Comparison of ENCODE assay signal across 2 cellular contexts in genomic region chr7:1448958-1449357, GRCh38.
TF ChIP-seq lines count a peak whose summit lies in the region.

No MANE protein-coding gene starts in this region.

TF ChIP-seq in SK-N-SH, 30 proteins besides CTCF, POLR2A, EP300 and RAD21 (continued from another document):
- TF ChIP-seq, protein P1, sequence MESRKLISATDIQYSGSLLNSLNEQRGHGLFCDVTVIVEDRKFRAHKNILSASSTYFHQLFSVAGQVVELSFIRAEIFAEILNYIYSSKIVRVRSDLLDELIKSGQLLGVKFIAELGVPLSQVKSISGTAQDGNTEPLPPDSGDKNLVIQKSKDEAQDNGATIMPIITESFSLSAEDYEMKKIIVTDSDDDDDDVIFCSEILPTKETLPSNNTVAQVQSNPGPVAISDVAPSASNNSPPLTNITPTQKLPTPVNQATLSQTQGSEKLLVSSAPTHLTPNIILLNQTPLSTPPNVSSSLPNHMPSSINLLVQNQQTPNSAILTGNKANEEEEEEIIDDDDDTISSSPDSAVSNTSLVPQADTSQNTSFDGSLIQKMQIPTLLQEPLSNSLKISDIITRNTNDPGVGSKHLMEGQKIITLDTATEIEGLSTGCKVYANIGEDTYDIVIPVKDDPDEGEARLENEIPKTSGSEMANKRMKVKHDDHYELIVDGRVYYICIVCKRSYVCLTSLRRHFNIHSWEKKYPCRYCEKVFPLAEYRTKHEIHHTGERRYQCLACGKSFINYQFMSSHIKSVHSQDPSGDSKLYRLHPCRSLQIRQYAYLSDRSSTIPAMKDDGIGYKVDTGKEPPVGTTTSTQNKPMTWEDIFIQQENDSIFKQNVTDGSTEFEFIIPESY (IDR thresholded peaks at IDR 0.05; ENCODE audit: borderline replicate concordance, low read depth): no peak
- TF ChIP-seq, protein P2, sequence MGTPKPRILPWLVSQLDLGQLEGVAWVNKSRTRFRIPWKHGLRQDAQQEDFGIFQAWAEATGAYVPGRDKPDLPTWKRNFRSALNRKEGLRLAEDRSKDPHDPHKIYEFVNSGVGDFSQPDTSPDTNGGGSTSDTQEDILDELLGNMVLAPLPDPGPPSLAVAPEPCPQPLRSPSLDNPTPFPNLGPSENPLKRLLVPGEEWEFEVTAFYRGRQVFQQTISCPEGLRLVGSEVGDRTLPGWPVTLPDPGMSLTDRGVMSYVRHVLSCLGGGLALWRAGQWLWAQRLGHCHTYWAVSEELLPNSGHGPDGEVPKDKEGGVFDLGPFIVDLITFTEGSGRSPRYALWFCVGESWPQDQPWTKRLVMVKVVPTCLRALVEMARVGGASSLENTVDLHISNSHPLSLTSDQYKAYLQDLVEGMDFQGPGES (IDR thresholded peaks at IDR 0.05; ENCODE audit: low read depth, low read length): no peak

TF ChIP-seq in SK-N-SH treated with all-trans-retinoic acid at 6 μM for 48 hours, 23 proteins besides CTCF, POLR2A, EP300 and RAD21 (continued from another document):
- TF ChIP-seq POU6F1 (CRISPR knock-in tag; IDR thresholded peaks at IDR 0.05; ENCODE audit: borderline replicate concordance, low read depth) (no peak), ZNF70 (CRISPR knock-in tag; IDR thresholded peaks at IDR 0.05) (no peak), TOX (CRISPR knock-in tag; IDR thresholded peaks at IDR 0.05; ENCODE audit: borderline replicate concordance) (no peak), OSR1 (CRISPR knock-in tag; IDR thresholded peaks at IDR 0.05) (no peak), CREB5 (CRISPR knock-in tag; IDR thresholded peaks at IDR 0.05; ENCODE audit: low read depth) (no peak), RARB (CRISPR knock-in tag; IDR thresholded peaks at IDR 0.05) (no peak), PATZ1 (CRISPR knock-in tag; IDR thresholded peaks at IDR 0.05; ENCODE audit: borderline replicate concordance) (no peak), ZFP30 (CRISPR knock-in tag; IDR thresholded peaks at IDR 0.05) (no peak), ESRRG (CRISPR knock-in tag; IDR thresholded peaks at IDR 0.05) (no peak), ISL1 (CRISPR knock-in tag; IDR thresholded peaks at IDR 0.05) (no peak), ZFP3 (CRISPR knock-in tag; IDR thresholded peaks at IDR 0.05) (no peak), ARNTL (CRISPR knock-in tag; IDR thresholded peaks at IDR 0.05; ENCODE audit: borderline replicate concordance, low read depth) (no peak)
